Comparison of ENCODE assay signal across 29 cellular contexts in the genomic region with DNA sequence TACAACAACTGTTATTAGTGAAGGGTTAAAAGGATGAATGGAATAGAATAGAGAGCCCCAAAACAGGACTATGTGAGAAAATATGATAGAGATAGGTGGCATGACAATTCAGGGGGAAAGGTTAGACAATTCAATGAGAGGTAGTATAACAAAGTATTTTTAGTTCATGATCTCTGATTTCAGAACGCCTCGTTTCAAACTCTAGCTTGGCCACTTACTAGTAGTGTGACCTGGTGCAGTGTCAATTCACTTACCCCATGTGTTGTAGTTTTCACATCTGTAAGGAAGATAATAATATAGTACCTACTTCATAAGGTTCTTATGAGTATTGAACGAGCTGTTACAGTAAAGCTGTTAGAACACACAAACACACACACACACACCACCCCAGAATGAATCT.
"Had no signal": no experiment of that assay in that cellular context is flagged by ENCODE, and none has a peak within 500 bp of the region (broad histone marks: within the 10 kb centered on the region; RNA-seq: fewer than 3 reads in every experiment).

No MANE protein-coding gene starts in this region.

- H3K4me1 ChIP-seq: gastroesophageal sphincter, lower lobe of right lung, suprapubic skin, transverse colon, upper lobe of right lung, uterus had no signal

- H2AFZ ChIP-seq: hepatocyte had no signal

- H3K27me3 ChIP-seq: esophagus squamous epithelium, gastroesophageal sphincter, heart left ventricle, hepatocyte, ovary, suprapubic skin, transverse colon, upper lobe of right lung, uterus had no signal

- H3K27me3 Mint-ChIP-seq: effector memory CD8-positive, alpha-beta T cell; stimulated activated naive CD8-positive, alpha-beta T cell treated with anti-CD3 and anti-CD28 coated beads, Interleukin-15, amount 100 ng/mL, for 72 hours had no signal

- ATAC-seq: effector memory CD8-positive, alpha-beta T cell; gastroesophageal sphincter; left colon; lower lobe of right lung; natural killer cell; sciatic nerve; stimulated activated naive CD8-positive, alpha-beta T cell treated with anti-CD3 and anti-CD28 coated beads, Interleukin-15, amount 100 ng/mL, for 72 hours; upper lobe of right lung had no signal

- H3K9me3 Mint-ChIP-seq: effector memory CD8-positive, alpha-beta T cell; natural killer cell; stimulated activated naive CD8-positive, alpha-beta T cell treated with anti-CD3 and anti-CD28 coated beads, Interleukin-15, amount 100 ng/mL, for 72 hours had no signal

- H3K4me3 ChIP-seq: esophagus squamous epithelium, gastroesophageal sphincter, heart left ventricle, hepatocyte, left ventricle myocardium inferior, lower lobe of right lung, ovary, smooth muscle cell, suprapubic skin, transverse colon, upper lobe of right lung, uterus had no signal

- DNase-seq: cortex of kidney; effector memory CD8-positive, alpha-beta T cell; erythroblast; esophagus squamous epithelium; heart left ventricle; left colon; left ventricle myocardium inferior; lower lobe of right lung; natural killer cell; occipital lobe; ovary; posterior cingulate gyrus; retina; stimulated activated CD4-positive, alpha-beta T cell treated with anti-CD3 and anti-CD28 coated beads, Interleukin-12 subunit alpha, Interleukin-12 subunit beta, amount 100 ng/mL, for 4 hours; stimulated activated CD4-positive, alpha-beta T cell treated with anti-CD3 and anti-CD28 coated beads, Interleukin-1b, Interleukin-23, amount 100 ng/mL, for 48 hours; stimulated activated CD4-positive, alpha-beta T cell treated with anti-CD3 and anti-CD28 coated beads, Interleukin-4, amount 100 ng/mL, for 1 hour; stimulated activated CD8-positive, alpha-beta memory T cell treated with anti-CD3 and anti-CD28 coated beads, Interleukin-4, amount 100 ng/mL, for 48 hours; stimulated activated naive CD4-positive, alpha-beta T cell; stimulated activated naive CD8-positive, alpha-beta T cell treated with anti-CD3 and anti-CD28 coated beads, Interleukin-15, amount 100 ng/mL, for 72 hours; transverse colon; upper lobe of right lung; uterus had no signal

- H3K4me1 Mint-ChIP-seq: natural killer cell; stimulated activated naive CD8-positive, alpha-beta T cell treated with anti-CD3 and anti-CD28 coated beads, Interleukin-15, amount 100 ng/mL, for 72 hours had no signal

- H3K79me2 ChIP-seq: hepatocyte had no signal

- H3K27ac Mint-ChIP-seq: effector memory CD8-positive, alpha-beta T cell; natural killer cell; stimulated activated naive CD8-positive, alpha-beta T cell treated with anti-CD3 and anti-CD28 coated beads, Interleukin-15, amount 100 ng/mL, for 72 hours had no signal

- H3K4me3 Mint-ChIP-seq: effector memory CD8-positive, alpha-beta T cell; natural killer cell; stimulated activated naive CD8-positive, alpha-beta T cell treated with anti-CD3 and anti-CD28 coated beads, Interleukin-15, amount 100 ng/mL, for 72 hours had no signal

- H3K27ac ChIP-seq: esophagus squamous epithelium, gastroesophageal sphincter, heart left ventricle, hepatocyte, left ventricle myocardium inferior, lower lobe of right lung, ovary, suprapubic skin, transverse colon, upper lobe of right lung, uterus had no signal

- H3K36me3 Mint-ChIP-seq: natural killer cell had no signal

- FAIRE-seq: endometrium, islet of Langerhans had no signal

- H3K4me2 ChIP-seq: hepatocyte, smooth muscle cell had no signal

- H3K9me3 ChIP-seq: esophagus squamous epithelium, gastroesophageal sphincter, heart left ventricle, left ventricle myocardium inferior, lower lobe of right lung, ovary, suprapubic skin, transverse colon, upper lobe of right lung, uterus had no signal

- H3K36me3 ChIP-seq: ovary, transverse colon, uterus had no signal
